ENCODE assay signal across 1 cellular context in genomic region chr22:32979606-32980005, GRCh38.
TF ChIP-seq lines count a peak whose summit lies in the region.

No MANE protein-coding gene starts in this region.

TF ChIP-seq in HepG2, 621 proteins besides CTCF, POLR2A, EP300 and RAD21 (continued from another document):
- no peak for TF ChIP-seq ZNF710 (CRISPR knock-in tag; IDR thresholded peaks at IDR 0.05; ENCODE audit: borderline replicate concordance)
- peak; percentile 32; the same call in 1 of the 2 replicates for TF ChIP-seq POGZ (CRISPR knock-in tag; IDR thresholded peaks at IDR 0.05)
- TF ChIP-seq IKZF1 (IDR thresholded peaks at IDR 0.05) = no peak
- TF ChIP-seq SAFB2 (CRISPR knock-in tag; IDR thresholded peaks at IDR 0.05; ENCODE audit: borderline replicate concordance, low read depth) = no peak
- TF ChIP-seq ZNF337 (CRISPR knock-in tag; IDR thresholded peaks at IDR 0.05; ENCODE audit: borderline replicate concordance, low read depth) = no peak
- no peak for TF ChIP-seq SNRNP70 (IDR thresholded peaks at IDR 0.05; ENCODE audit: low read depth, low read length)
- no peak for TF ChIP-seq ELK4 (CRISPR knock-in tag; IDR thresholded peaks at IDR 0.05; ENCODE audit: borderline replicate concordance)
- TF ChIP-seq ZNF740 (CRISPR knock-in tag; IDR thresholded peaks at IDR 0.05) = no peak
- no peak for TF ChIP-seq KDM5A (IDR thresholded peaks at IDR 0.05; ENCODE audit: borderline replicate concordance, low read length)
- TF ChIP-seq ZNF432 (CRISPR knock-in tag; IDR thresholded peaks at IDR 0.05; ENCODE audit: borderline replicate concordance) = no peak
- TF ChIP-seq JUN (CRISPR knock-in tag; IDR thresholded peaks at IDR 0.05) = no peak
- TF ChIP-seq NR2F6 (IDR thresholded peaks at IDR 0.05) = peak; percentile 95
- TF ChIP-seq NR2F6 (CRISPR knock-in tag; IDR thresholded peaks at IDR 0.05) = peak; percentile 93
- peak; percentile 75 to 87 for TF ChIP-seq NR2F1 (CRISPR knock-in tag; IDR thresholded peaks at IDR 0.05)
- TF ChIP-seq CBX1 (IDR thresholded peaks at IDR 0.05; ENCODE audit: low read depth) = no peak
- TF ChIP-seq NR2C2 (CRISPR knock-in tag; IDR thresholded peaks at IDR 0.05; ENCODE audit: borderline replicate concordance) = peak; percentile 37; the same call in 1 of the 2 replicates
- TF ChIP-seq HOXA3 (CRISPR knock-in tag; IDR thresholded peaks at IDR 0.05) = no peak
- no peak for TF ChIP-seq KDM6A (CRISPR knock-in tag; IDR thresholded peaks at IDR 0.05; ENCODE audit: low read depth)
- no peak for TF ChIP-seq HMGXB3 (CRISPR knock-in tag; IDR thresholded peaks at IDR 0.05; ENCODE audit: borderline replicate concordance)
- TF ChIP-seq ZNF33A (CRISPR knock-in tag; IDR thresholded peaks at IDR 0.05; ENCODE audit: borderline replicate concordance) = no peak
- TF ChIP-seq HNF4G (IDR thresholded peaks at IDR 0.05; ENCODE audit: borderline replicate concordance, low read depth, low read length) = no peak
- TF ChIP-seq HNF4G (CRISPR knock-in tag; IDR thresholded peaks at IDR 0.05; ENCODE audit: borderline replicate concordance, low read depth) = no peak
- TF ChIP-seq CEBPB (IDR thresholded peaks at IDR 0.05; ENCODE audit: borderline replicate concordance, low read depth, low read length) = peak; percentile 93
- TF ChIP-seq ZNF550 (CRISPR knock-in tag; IDR thresholded peaks at IDR 0.05; ENCODE audit: borderline replicate concordance) = no peak
- peak; percentile 50; the same call in 1 of the 2 replicates for TF ChIP-seq ZMYM4 (CRISPR knock-in tag; IDR thresholded peaks at IDR 0.05)
- TF ChIP-seq HNF4A (CRISPR knock-in tag; IDR thresholded peaks at IDR 0.05) = peak; percentile 45; the same call in 1 of the 2 replicates
- TF ChIP-seq KLF13 (CRISPR knock-in tag; IDR thresholded peaks at IDR 0.05) = no peak
- TF ChIP-seq YY1 (IDR thresholded peaks at IDR 0.05; ENCODE audit: insufficient read depth, insufficient replicate concordance, low read depth, low read length) = no peak
- TF ChIP-seq CSRNP1 (CRISPR knock-in tag; IDR thresholded peaks at IDR 0.05) = no peak
- TF ChIP-seq FOXM1 (CRISPR knock-in tag; IDR thresholded peaks at IDR 0.05) = no peak
- TF ChIP-seq NFKBIZ (CRISPR knock-in tag; IDR thresholded peaks at IDR 0.05) = no peak
- no peak for TF ChIP-seq MAFG (CRISPR knock-in tag; IDR thresholded peaks at IDR 0.05)
- TF ChIP-seq PCBP2 (optimal IDR thresholded peaks at IDR 0.05; ENCODE audit: low read depth, low read length, poor library complexity, severe bottlenecking) = no peak
